23 cellular contexts compared by ENCODE assay signal in the genomic region with DNA sequence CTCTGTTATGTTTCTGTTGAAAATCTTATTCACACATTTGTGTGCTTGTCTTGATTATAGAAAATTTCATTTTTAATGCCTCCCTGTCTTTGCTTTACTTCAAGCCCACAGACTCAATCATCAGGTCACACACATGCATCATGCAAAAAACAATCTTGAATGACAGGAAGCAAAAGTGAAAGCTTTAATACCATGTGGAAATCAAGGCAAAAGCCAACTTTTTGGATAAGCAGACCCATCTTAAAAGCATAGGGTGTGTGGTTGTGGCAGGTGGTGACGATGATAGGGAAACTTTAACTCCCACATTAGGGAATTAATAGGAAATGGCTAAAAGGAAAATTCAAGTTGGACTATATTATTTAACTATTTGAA.
DNase-seq lines count a peak whose midpoint lies in the region; ATAC-seq and TF ChIP-seq lines count a peak whose summit lies in the region.
"Had no signal": no experiment of that assay in that cellular context is flagged by ENCODE, and none has a peak within 500 bp of the region (broad histone marks: within the 10 kb centered on the region; RNA-seq: fewer than 3 reads in every experiment).

No MANE protein-coding gene starts in this region.

- H3K9ac ChIP-seq in DND-41 (ENCODE audit: low read depth, low read length) (no peak overlapping the region), GM23248 (no peak overlapping the region)

- no peak for TF ChIP-seq CTCF in DND-41 (IDR thresholded peaks at IDR 0.05; ENCODE audit: borderline replicate concordance, extremely low read depth, low read length, poor library complexity, severe bottlenecking)

- peak overlapping the region; percentile 55 for H3K27ac Mint-ChIP-seq in activated T-cell treated with anti-CD3 and anti-CD28 coated beads, Interleukin-2, amount 50 U/mL, for 72 hours
- peak overlapping the region; percentile 51 for H3K27ac Mint-ChIP-seq in activated naive CD8-positive, alpha-beta T cell
- peak overlapping the region; percentile 8 to 90 (median 74) for H3K27ac Mint-ChIP-seq in naive thymus-derived CD8-positive, alpha-beta T cell
- H3K27ac Mint-ChIP-seq: stimulated activated effector memory CD8-positive, alpha-beta T cell treated with anti-CD3 and anti-CD28 coated beads, Interleukin-12 subunit alpha, Interleukin-12 subunit beta, amount 100 ng/mL, for 72 hours had no signal

- H3K27ac ChIP-seq in DND-41 (ENCODE audit: low read length) (peak overlapping the region; percentile 65), GM23248 (no peak overlapping the region)
- H3K27ac ChIP-seq: cardiac muscle cell, esophagus squamous epithelium, neutrophil, prostate gland, sigmoid colon had no signal

- H3K27me3 ChIP-seq in DND-41 (ENCODE audit: insufficient read depth, low read length, poor library complexity) (no peaks in the 10 kb centered on the region), GM23248 (replicated peaks; ENCODE audit: insufficient read depth) (no peaks in the 10 kb centered on the region; the same call in 1 of the 2 replicates)
- H3K27me3 ChIP-seq: cardiac muscle cell, esophagus squamous epithelium, sigmoid colon had no signal

- in situ Hi-C loops in GM23248 (cut with MboI), result no loop called here

- H3K36me3 ChIP-seq in DND-41 (ENCODE audit: insufficient read depth, low read length) (no peaks in the 10 kb centered on the region), GM23248 (ENCODE audit: low read depth) (no peaks in the 10 kb centered on the region)
- H3K36me3 ChIP-seq: cardiac muscle cell, esophagus squamous epithelium, neutrophil, prostate gland, sigmoid colon had no signal

- H4K20me1 ChIP-seq in DND-41 (ENCODE audit: insufficient read depth, low read length) (no peaks in the 10 kb centered on the region), GM23248 (ENCODE audit: insufficient read depth) (no peaks in the 10 kb centered on the region)

- H3K4me3 ChIP-seq in DND-41 (ENCODE audit: low read depth in 1 of 2, low read length in 2 of 2) (peak overlapping the region in 1 of 2 experiments; percentile 13; a peak in 2 of 4 replicates), GM23248 (no peak overlapping the region)
- H3K4me3 ChIP-seq: cardiac muscle cell, esophagus squamous epithelium, prostate gland, sigmoid colon had no signal

- H3K4me1 ChIP-seq in DND-41 (ENCODE audit: insufficient read depth, low read length) (peaks cover 49% of the 10 kb centered on the region), GM23248 (ENCODE audit: insufficient read depth) (no peaks in the 10 kb centered on the region)
- H3K4me1 ChIP-seq: prostate gland, sigmoid colon had no signal

- peak overlapping the region in 1 of 2 donors; percentile 49 for H3K4me3 Mint-ChIP-seq in activated T-cell treated with anti-CD3 and anti-CD28 coated beads, Interleukin-2, amount 50 U/mL, for 72 hours
- peak overlapping the region; percentile 4 for H3K4me3 Mint-ChIP-seq in activated naive CD8-positive, alpha-beta T cell
- H3K4me3 Mint-ChIP-seq in naive thymus-derived CD8-positive, alpha-beta T cell, result peak overlapping the region in 9 of 10 donors; percentile 4 to 63 (median 52)
- H3K4me3 Mint-ChIP-seq: stimulated activated effector memory CD8-positive, alpha-beta T cell treated with anti-CD3 and anti-CD28 coated beads, Interleukin-12 subunit alpha, Interleukin-12 subunit beta, amount 100 ng/mL, for 72 hours had no signal

- H3K4me2 ChIP-seq in DND-41 (ENCODE audit: insufficient read depth, low read length), result peak overlapping the region; percentile 53
- H3K4me2 ChIP-seq in GM23248 (ENCODE audit: unreplicated experiment), result no peak overlapping the region

- no peaks in the 10 kb centered on the region for H3K9me3 Mint-ChIP-seq in activated T-cell treated with anti-CD3 and anti-CD28 coated beads, Interleukin-2, amount 50 U/mL, for 72 hours
- H3K9me3 Mint-ChIP-seq in activated naive CD8-positive, alpha-beta T cell (ENCODE audit: low read depth), result no peaks in the 10 kb centered on the region
- peaks cover 0 to 2% (median 0%) of the 10 kb centered on the region in 9 donors for H3K9me3 Mint-ChIP-seq in naive thymus-derived CD8-positive, alpha-beta T cell
- H3K9me3 Mint-ChIP-seq: stimulated activated effector memory CD8-positive, alpha-beta T cell treated with anti-CD3 and anti-CD28 coated beads, Interleukin-12 subunit alpha, Interleukin-12 subunit beta, amount 100 ng/mL, for 72 hours had no signal

- H3K4me1 Mint-ChIP-seq in activated T-cell treated with anti-CD3 and anti-CD28 coated beads, Interleukin-2, amount 50 U/mL, for 72 hours (ENCODE audit: low read depth), result peaks cover 54% of the 10 kb centered on the region
- H3K4me1 Mint-ChIP-seq in activated naive CD8-positive, alpha-beta T cell (ENCODE audit: low read depth), result peaks cover 76% of the 10 kb centered on the region
- peaks cover 49 to 78% (median 69%) of the 10 kb centered on the region in 4 donors for H3K4me1 Mint-ChIP-seq in naive thymus-derived CD8-positive, alpha-beta T cell

- H3K9me3 ChIP-seq in DND-41 (ENCODE audit: insufficient read depth, low read length, severe bottlenecking) (no peaks in the 10 kb centered on the region), GM23248 (ENCODE audit: low read depth) (no peaks in the 10 kb centered on the region)
- H3K9me3 ChIP-seq: esophagus squamous epithelium, neutrophil, prostate gland, sigmoid colon had no signal

- POLR2A ChIA-PET in naive thymus-derived CD8-positive, alpha-beta T cell (lab: Charles Lee), result interaction anchor here (1.6 kb wide), 1 partner anchor 19 kb away, joined by 5 read pairs; no protein-coding TSS in a partner anchor

- no peaks in the 10 kb centered on the region for H3K79me2 ChIP-seq in DND-41 (ENCODE audit: insufficient read depth, low read length)
- no peaks in the 10 kb centered on the region for H3K79me2 ChIP-seq in GM23248 (ENCODE audit: insufficient read depth)

- H3F3A ChIP-seq in GM23248 (ENCODE audit: insufficient read depth), result no peaks in the 10 kb centered on the region

- ATAC-seq in activated T-cell treated with anti-CD3 and anti-CD28 coated beads, Interleukin-2, amount 50 U/mL, for 72 hours (replicated peaks in 1 of 2), result no peak
- ATAC-seq in DND-41 (ENCODE audit: insufficient read depth, low read depth), result peak; percentile 49
- ATAC-seq in naive thymus-derived CD8-positive, alpha-beta T cell, result no peak
- ATAC-seq: HepG2; left cardiac atrium; stimulated activated effector memory CD8-positive, alpha-beta T cell treated with anti-CD3 and anti-CD28 coated beads, Interleukin-12 subunit alpha, Interleukin-12 subunit beta, amount 100 ng/mL, for 72 hours had no signal

- no peaks in the 10 kb centered on the region for H3K27me3 Mint-ChIP-seq in activated T-cell treated with anti-CD3 and anti-CD28 coated beads, Interleukin-2, amount 50 U/mL, for 72 hours (ENCODE audit: low read depth)
- no peaks in the 10 kb centered on the region for H3K27me3 Mint-ChIP-seq in activated naive CD8-positive, alpha-beta T cell
- H3K27me3 Mint-ChIP-seq in naive thymus-derived CD8-positive, alpha-beta T cell, result no peaks in the 10 kb centered on the region

- H3K9me2 ChIP-seq in GM23248 (ENCODE audit: insufficient read depth), result no peaks in the 10 kb centered on the region

- peak overlapping the region; percentile 34; the same call in 1 of the 2 replicates for H2AFZ ChIP-seq in DND-41 (ENCODE audit: low read depth, low read length)
- no peak overlapping the region for H2AFZ ChIP-seq in GM23248

- no peak for DNase-seq in activated T-cell treated with anti-CD3 and anti-CD28 coated beads, Interleukin-2, amount 50 U/mL, for 72 hours
- no peak for DNase-seq in activated T-cell treated with anti-CD3 and anti-CD28 coated beads, Interleukin-2, amount 50 U/mL, for 1 hour
- DNase-seq in DND-41, result no peak
- DNase-seq in naive thymus-derived CD8-positive, alpha-beta T cell, result peak in 1 of 10 donors; percentile 17
- no peak for DNase-seq in cerebellum (ENCODE audit: low spot score)
- no peak for DNase-seq in GM23248
- DNase-seq in DMS53 treated with DMSO at 0.1 percent for 48 hours (lab: John Stamatoyannopoulos, UW; ENCODE audit: unreplicated experiment), result no peak
- DNase-seq: activated CD8-positive, alpha-beta memory T cell treated with anti-CD3 and anti-CD28 coated beads, Interleukin-2, amount 50 U/mL, for 4 hours; anterior cingulate cortex; C1 segment of cervical spinal cord; cortex of kidney; esophagus squamous epithelium; left cardiac atrium; NCI-H446 treated with DMSO at 0.1 percent for 48 hours; NCI-H82; sigmoid colon; stimulated activated CD4-positive, alpha-beta T cell treated with anti-CD3 and anti-CD28 coated beads, Interleukin-4, amount 100 ng/mL, for 24 hours had no signal

- WGBS in GM23248 (ENCODE audit: low coverage in 1 of 2, low lambda C conversion rate in 2 of 2, missing lambda C conversion rate in 2 of 2), 2 experiments, result 41 to 53% methylated on average over 1 of the region's 1 CpG

- peaks cover 0 to 3% of the 10 kb centered on the region in 2 donors for H3K36me3 Mint-ChIP-seq in activated T-cell treated with anti-CD3 and anti-CD28 coated beads, Interleukin-2, amount 50 U/mL, for 72 hours (ENCODE audit: insufficient read depth in 2 of 2)
- peaks cover 2% of the 10 kb centered on the region for H3K36me3 Mint-ChIP-seq in activated naive CD8-positive, alpha-beta T cell
- peaks cover 0 to 2% (median 0%) of the 10 kb centered on the region in 3 donors for H3K36me3 Mint-ChIP-seq in naive thymus-derived CD8-positive, alpha-beta T cell
